Comparison of ENCODE assay signal across 8 cellular contexts in genomic region chr1:171740987-171741871, GRCh38. TPM values are rescaled to one million over a fixed set of nuclear protein-coding genes. Genes with fewer than 3 reads are reported as not detected.
A peak's percentile ranks its signal among the peaks of the same experiment; 100 is the strongest.
DNase-seq lines count a peak whose midpoint lies in the region; ATAC-seq and TF ChIP-seq lines count a peak whose summit lies in the region.

No MANE protein-coding gene starts in this region.

- H3K9me2 ChIP-seq in neural cell (ENCODE audit: insufficient read depth, low read length), result no peaks in the 10 kb centered on the region

- no peaks in the 10 kb centered on the region for H4K20me1 ChIP-seq in neural cell (ENCODE audit: insufficient read depth)

- H3K27ac ChIP-seq in neural cell (ENCODE audit: low read length), result peak overlapping the region; percentile 94

- DNase-seq in AG04449 (ENCODE audit: low read depth, low spot score) (no peak), OCI-M1 (lab: John Stamatoyannopoulos, UW) (peak; percentile 86), fibroblast of pulmonary artery (ENCODE audit: low read depth) (peak; percentile 50), type B pancreatic cell (ENCODE audit: extremely low spot score, unreplicated experiment) (no peak)

- peaks cover 40% of the 10 kb centered on the region for H3K4me1 Mint-ChIP-seq in activated T-helper 17 cell treated with anti-CD3 and anti-CD28 coated beads, Interleukin-2, amount 50 U/mL, for 72 hours
- peaks cover 39% of the 10 kb centered on the region for H3K4me1 Mint-ChIP-seq in type B pancreatic cell (ENCODE audit: unreplicated experiment)

- peak overlapping the region; percentile 81 for H3K4me2 ChIP-seq in neural cell (ENCODE audit: low read length)

- CTCF ChIA-PET in AG04449 (lab: Yijun Ruan, JAX), result interaction anchor here (0.7 to 5.8 kb wide), 8 partner anchors 9 to 243 kb away, joined by 3 to 27 read pairs (median 4); no protein-coding TSS in a partner anchor

- H3F3A ChIP-seq in neural cell (ENCODE audit: insufficient read depth, low read length, poor library complexity, severe bottlenecking), result no peaks in the 10 kb centered on the region

- no peaks in the 10 kb centered on the region for H3K9me3 ChIP-seq in neural cell (ENCODE audit: low read length)

- H2AFZ ChIP-seq in neural cell (ENCODE audit: low read depth, low read length), result peak overlapping the region; percentile 80

- no peaks in the 10 kb centered on the region for H3K36me3 ChIP-seq in neural cell (ENCODE audit: insufficient read depth, low read length)

- H3K27ac Mint-ChIP-seq in activated T-helper 17 cell treated with anti-CD3 and anti-CD28 coated beads, Interleukin-2, amount 50 U/mL, for 72 hours, result peak overlapping the region; percentile 99
- peak overlapping the region; percentile 97 for H3K27ac Mint-ChIP-seq in type B pancreatic cell

- TF ChIP-seq CTCF in AG04449 (IDR thresholded peaks at IDR 0.05; ENCODE audit: insufficient read depth, low read length, missing control alignments) (no peak), fibroblast of pulmonary artery (IDR thresholded peaks at IDR 0.05; ENCODE audit: low read length, missing control alignments) (no peak), neural cell (IDR thresholded peaks at IDR 0.05; ENCODE audit: poor library complexity, severe bottlenecking) (peak; percentile 32), type B pancreatic cell (conservative IDR thresholded peaks at IDR 0.05) (peak; percentile 45)

- no peaks in the 10 kb centered on the region for H3K27me3 Mint-ChIP-seq in activated T-helper 17 cell treated with anti-CD3 and anti-CD28 coated beads, Interleukin-2, amount 50 U/mL, for 72 hours
- no peaks in the 10 kb centered on the region for H3K27me3 Mint-ChIP-seq in type B pancreatic cell

- no peak for TF ChIP-seq RAD21 in neural cell (conservative IDR thresholded peaks at IDR 0.05)

- H3K36me3 Mint-ChIP-seq in activated T-helper 17 cell treated with anti-CD3 and anti-CD28 coated beads, Interleukin-2, amount 50 U/mL, for 72 hours (ENCODE audit: low read depth), result peaks cover 56% of the 10 kb centered on the region
- peaks cover 6% of the 10 kb centered on the region for H3K36me3 Mint-ChIP-seq in type B pancreatic cell

- peak overlapping the region; percentile 90 for H3K4me3 Mint-ChIP-seq in activated T-helper 17 cell treated with anti-CD3 and anti-CD28 coated beads, Interleukin-2, amount 50 U/mL, for 72 hours
- H3K4me3 Mint-ChIP-seq in type B pancreatic cell, result peak overlapping the region; percentile 100

- no peak for TF ChIP-seq EP300 in neural cell (conservative IDR thresholded peaks at IDR 0.05; ENCODE audit: poor library complexity, severe bottlenecking)

- peak; percentile 38 for ATAC-seq in GM18868 (IDR thresholded peaks at IDR 0.05; ENCODE audit: unreplicated experiment)
- peak; percentile 23 for ATAC-seq in HG03442 (IDR thresholded peaks at IDR 0.05; ENCODE audit: unreplicated experiment)
- peak; percentile 44 for ATAC-seq in activated T-helper 17 cell treated with anti-CD3 and anti-CD28 coated beads, Interleukin-2, amount 50 U/mL, for 72 hours (replicated peaks)

- no peaks in the 10 kb centered on the region for H3K79me2 ChIP-seq in neural cell (replicated peaks; ENCODE audit: insufficient read depth, low read length)

- H3K27me3 ChIP-seq in neural cell (ENCODE audit: insufficient read depth, low read depth, low read length), result no peaks in the 10 kb centered on the region

- POLR2A ChIA-PET in AG04449 (lab: Yijun Ruan, JAX), result interaction anchor here (0.7 to 2.7 kb wide), 2 partner anchors 40 to 95 kb away, joined by 3 to 16 read pairs; partner anchors contain the start of gene METTL13

- H3K9me3 Mint-ChIP-seq in activated T-helper 17 cell treated with anti-CD3 and anti-CD28 coated beads, Interleukin-2, amount 50 U/mL, for 72 hours, result no peaks in the 10 kb centered on the region
- H3K9me3 Mint-ChIP-seq in type B pancreatic cell, result no peaks in the 10 kb centered on the region

- H3K4me3 ChIP-seq in AG04449 (ENCODE audit: low read depth, low read length), result peak overlapping the region; percentile 89
- peak overlapping the region; percentile 82 for H3K4me3 ChIP-seq in fibroblast of pulmonary artery (replicated peaks; ENCODE audit: low read depth, low read length)
- H3K4me3 ChIP-seq in neural cell (ENCODE audit: low read length), result peak overlapping the region; percentile 80

- H3K9ac ChIP-seq in neural cell (ENCODE audit: low read length), result peak overlapping the region; percentile 90

TF ChIP-seq in neural cell, 6 proteins besides CTCF, POLR2A, EP300 and RAD21:
- peak; percentile 12 for TF ChIP-seq SMC3 (conservative IDR thresholded peaks at IDR 0.05; ENCODE audit: poor library complexity)
- no peak for TF ChIP-seq REST (IDR thresholded peaks at IDR 0.05; ENCODE audit: borderline replicate concordance)

RNA-seq across cellular contexts. Expression of gene VAMP4, which starts 0.6 kb away (rescaled TPM):
- 10 to 100 TPM; 14.4 to 16.3 TPM for total RNA-seq in activated T-helper 17 cell treated with anti-CD3 and anti-CD28 coated beads, Interleukin-2, amount 50 U/mL, for 72 hours
- polyA plus RNA-seq in neural cell, result 24.2 and 28.0 TPM in 2 replicates
- 25.3 and 29.9 TPM in 2 replicates for polyA minus RNA-seq in neural cell
- total RNA-seq in type B pancreatic cell (ENCODE audit: low replicate concordance), result 10.2 TPM in 2 replicates

RNA-seq across cellular contexts. Expression of gene METTL13, which starts 40.2 kb away (rescaled TPM):
- total RNA-seq in activated T-helper 17 cell treated with anti-CD3 and anti-CD28 coated beads, Interleukin-2, amount 50 U/mL, for 72 hours, result 10 to 100 TPM; 77.7 to 83.1 TPM
- polyA plus RNA-seq in neural cell, result 8.4 and 15.6 TPM in 2 replicates
- 18.5 and 46.7 TPM in 2 replicates for polyA minus RNA-seq in neural cell
- total RNA-seq in type B pancreatic cell (ENCODE audit: low replicate concordance), result 32.9 and 39.8 TPM in 2 replicates

Comparison
In these comparisons a context has a peak if more than half of its experiments do, and no peak if none do; other contexts are left out.
1. DNase-seq: peak in OCI-M1 (single experiment) and fibroblast of pulmonary artery (single experiment); none in AG04449 (single experiment) and type B pancreatic cell (single experiment).
2. CTCF ChIP-seq: peak in neural cell (single experiment) and type B pancreatic cell (single experiment); none in AG04449 (single experiment) and fibroblast of pulmonary artery (single experiment).
3. Peak in every context shown above with its lines, with median percentiles within 50 percentile points of each other: H3K4me3 ChIP-seq and ATAC-seq.